In genomic region chr1:90995495-90995894, GRCh38 we compare ENCODE assay signal across 20 cellular contexts.
"Had no signal": no experiment of that assay in that cellular context is flagged by ENCODE, and none has a peak within 500 bp of the region (broad histone marks: within the 10 kb centered on the region; RNA-seq: fewer than 3 reads in every experiment).

No MANE protein-coding gene starts in this region.

- H3K36me3 ChIP-seq: cardiac muscle cell, neural progenitor cell, sigmoid colon, WERI-Rb-1 had no signal

- H3K27ac ChIP-seq: body of pancreas, cardiac muscle cell, heart right ventricle, neural progenitor cell, sigmoid colon, WERI-Rb-1 had no signal

- H3K4me1 ChIP-seq: neural progenitor cell had no signal

- H3K9me3 ChIP-seq: body of pancreas, mucosa of descending colon, sigmoid colon had no signal

- H3K9ac ChIP-seq: neural progenitor cell, SK-N-SH had no signal

- H3K27me3 Mint-ChIP-seq: activated CD8-positive, alpha-beta memory T cell treated with anti-CD3 and anti-CD28 coated beads, Interleukin-2, amount 10 ng/mL, durations not matched to agents 7 days and 5 days had no signal

- H3K4me3 Mint-ChIP-seq: activated CD8-positive, alpha-beta memory T cell treated with anti-CD3 and anti-CD28 coated beads, Interleukin-2, amount 10 ng/mL, durations not matched to agents 7 days and 5 days; neural progenitor cell had no signal

- DNase-seq: activated CD4-positive, alpha-beta T cell treated with anti-CD3 and anti-CD28 coated beads, Interleukin-2, amount 50 U/mL, for 48 hours; activated CD8-positive, alpha-beta memory T cell treated with anti-CD3 and anti-CD28 coated beads, Interleukin-2, amount 10 ng/mL, durations not matched to agents 7 days and 5 days; activated naive CD4-positive, alpha-beta T cell treated with Interleukin-2 at 50 U/mL for 16 hours; anterior cingulate cortex; body of pancreas; erythroblast; foreskin fibroblast; heart right ventricle; left colon; mesendoderm; mucosa of descending colon; sigmoid colon; SK-N-SH; stimulated activated CD4-positive, alpha-beta T cell treated with anti-CD3 and anti-CD28 coated beads, Interleukin-2, amount 100 ng/mL, for 48 hours; stimulated activated CD8-positive, alpha-beta memory T cell treated with anti-CD3 and anti-CD28 coated beads, Interleukin-4, amount 100 ng/mL, for 48 hours; stimulated activated naive CD4-positive, alpha-beta T cell treated with Interleukin-2 at 50 U/mL for 16 hours; WERI-Rb-1 had no signal

- H3K4me3 ChIP-seq: body of pancreas, cardiac muscle cell, heart right ventricle, mucosa of descending colon, neural progenitor cell, sigmoid colon, smooth muscle cell had no signal

- H3K4me2 ChIP-seq: neural progenitor cell, SK-N-SH, smooth muscle cell had no signal

- ATAC-seq: activated CD8-positive, alpha-beta memory T cell treated with anti-CD3 and anti-CD28 coated beads, Interleukin-2, amount 10 ng/mL, durations not matched to agents 7 days and 5 days; body of pancreas; heart right ventricle; left colon; mucosa of descending colon had no signal

- H3K27me3 ChIP-seq: body of pancreas, cardiac muscle cell, heart right ventricle, neural progenitor cell, sigmoid colon had no signal

- H3K27ac Mint-ChIP-seq: activated CD8-positive, alpha-beta memory T cell treated with anti-CD3 and anti-CD28 coated beads, Interleukin-2, amount 10 ng/mL, durations not matched to agents 7 days and 5 days; neural progenitor cell had no signal

- H2AFZ ChIP-seq: neural progenitor cell had no signal

- H3K4me1 Mint-ChIP-seq: neural progenitor cell had no signal
